8 cellular contexts compared by ENCODE assay signal in genomic region chr1:231528175-231529029, GRCh38. TPM values are rescaled to one million over a fixed set of nuclear protein-coding genes. Genes with fewer than 3 reads are reported as not detected.
A peak's percentile ranks its signal among the peaks of the same experiment; 100 is the strongest.
DNase-seq lines count a peak whose midpoint lies in the region; ATAC-seq and TF ChIP-seq lines count a peak whose summit lies in the region.

TSS of gene TSNAX (plus strand) at chr1:231528669. CDS start at chr1:231528811, 142 bp downstream.

- H3K9ac ChIP-seq in KMS-11: peak within 1 kb of the TSS; percentile 82

- TF ChIP-seq POLR2A in esophagus squamous epithelium (IDR thresholded peaks at IDR 0.05): peak in 2 of 4 donors; percentile 82 to 83

- no peaks in the 10 kb centered on the region for H3K9me3 ChIP-seq in esophagus squamous epithelium

- no peaks in the 10 kb centered on the region for H4K20me1 ChIP-seq in KMS-11 (ENCODE audit: insufficient read depth)

- peaks cover 15% of the 10 kb centered on the region for H3K79me2 ChIP-seq in KMS-11 (ENCODE audit: insufficient read depth, low read depth)

- TF ChIP-seq CTCF in KMS-11 (conservative IDR thresholded peaks at IDR 0.05; ENCODE audit: low read depth, low read length) (no peak), esophagus squamous epithelium (IDR thresholded peaks at IDR 0.05) (peak in 1 of 6 experiments; percentile 8)

- WGBS in esophagus squamous epithelium, 2 donors: 1% methylated on average over 24 to 33 of the region's 61 CpGs

- peaks cover 19% of the 10 kb centered on the region for H3K4me1 ChIP-seq in KMS-11 (ENCODE audit: low read depth, poor library complexity, severe bottlenecking)
- H3K4me1 ChIP-seq in esophagus squamous epithelium: peaks cover 4 to 48% (median 24%) of the 10 kb centered on the region in 3 donors

- H3K36me3 ChIP-seq in KMS-11 (ENCODE audit: insufficient read depth) (no peaks in the 10 kb centered on the region), esophagus squamous epithelium (peaks cover 0 to 34% (median 0%) of the 10 kb centered on the region in 3 donors)

- DNase-seq in DMS53 treated with DMSO at 0.1 percent for 48 hours (lab: John Stamatoyannopoulos, UW; ENCODE audit: unreplicated experiment): peak; percentile 94
- peak; percentile 94 for DNase-seq in RKO (ENCODE audit: low spot score)
- DNase-seq in activated T-helper 1 cell treated with Interleukin-2 at 50 U/mL for 16 hours (ENCODE audit: low read depth): peak; percentile 83
- DNase-seq in esophagus squamous epithelium (lab: John Stamatoyannopoulos, UW): peak; percentile 69
- peak; percentile 94 for DNase-seq in myocyte (ENCODE audit: low read depth)
- DNase-seq in stimulated activated CD8-positive, alpha-beta memory T cell treated with anti-CD3 and anti-CD28 coated beads, Interleukin-7, amount 100 ng/mL, for 48 hours (ENCODE audit: extremely low read depth in 1 of 2, low read depth in 1 of 2): peak; percentile 80 to 86

- H3K27ac ChIP-seq in KMS-11: peak within 1 kb of the TSS; percentile 82
- H3K27ac ChIP-seq in esophagus squamous epithelium: peak within 1 kb of the TSS; percentile 81 to 95 (median 92)

- H3K4me2 ChIP-seq in KMS-11: peak within 1 kb of the TSS; percentile 95

- H3K27me3 ChIP-seq in KMS-11 (ENCODE audit: insufficient read depth, low read depth) (no peaks in the 10 kb centered on the region), esophagus squamous epithelium (no peaks in the 10 kb centered on the region)

- ATAC-seq in GM21737 (IDR thresholded peaks at IDR 0.05; ENCODE audit: unreplicated experiment): peak; percentile 98

- peak within 1 kb of the TSS; percentile 99 for H2AFZ ChIP-seq in KMS-11 (ENCODE audit: low read depth)

- peak within 1 kb of the TSS; percentile 83 for H3K4me3 ChIP-seq in KMS-11 (IDR thresholded peaks at IDR 0.05; ENCODE audit: insufficient read depth, low read depth, low read length)
- peak within 1 kb of the TSS; percentile 51 to 92 (median 68) for H3K4me3 ChIP-seq in esophagus squamous epithelium

- intact Hi-C loops in esophagus squamous epithelium (cut with DNase I): loop anchor here (10.0 kb wide), 1 partner anchor 104 kb away; the partner anchor contains the start of gene EGLN1

RNA-seq across cellular contexts. Expression of gene TSNAX, which starts in this region (rescaled TPM):
- 10 to 100 TPM; 11.6 to 28.4 (median 22.3) TPM for total RNA-seq in esophagus squamous epithelium
- total RNA-seq in myocyte: 37.5 and 41.0 TPM in 2 replicates
- 27.7 TPM for polyA plus RNA-seq in myocyte (2012)

Comparison
In these comparisons a context has a peak if more than half of its experiments do, and no peak if none do; other contexts are left out.
1. Peak in every context shown above with its lines: DNase-seq, ATAC-seq, H3K4me3 ChIP-seq and H3K27ac ChIP-seq.